ENCODE assay signal across 14 cellular contexts in genomic region chr3:10600159-10601125, GRCh38.
A peak's percentile ranks its signal among the peaks of the same experiment; 100 is the strongest.
DNase-seq lines count a peak whose midpoint lies in the region.
"Had no signal": no experiment of that assay in that cellular context is flagged by ENCODE, and none has a peak within 500 bp of the region (broad histone marks: within the 10 kb centered on the region; RNA-seq: fewer than 3 reads in every experiment).

No MANE protein-coding gene starts in this region.

- H3K36me3 ChIP-seq in H7 (replicated peaks; ENCODE audit: control insufficient read depth, insufficient read depth, low read length), result no peaks in the 10 kb centered on the region
- H3K36me3 ChIP-seq: BLaER1 treated with 17β-estradiol and CSF1 and Interleukin-3, amounts not matched to agents 10 nM and 100 nM; tibial nerve had no signal

- intact Hi-C loops in posterior cingulate gyrus (cut with DNase I), result no loop called here

- no peaks in the 10 kb centered on the region for H3K27me3 ChIP-seq in H7 (ENCODE audit: control insufficient read depth, insufficient read depth, low read length)
- H3K27me3 ChIP-seq: BLaER1 treated with 17β-estradiol and CSF1 and Interleukin-3, amounts not matched to agents 10 nM and 100 nM; tibial nerve had no signal

- no peak overlapping the region for H3K4me3 ChIP-seq in H7 (ENCODE audit: insufficient read depth, low read depth, low read length)
- H3K4me3 ChIP-seq: BLaER1 treated with 17β-estradiol and CSF1 and Interleukin-3, amounts not matched to agents 10 nM and 100 nM; tibial nerve had no signal

- in situ Hi-C loops in SK-MEL-5 (cut with HindIII; ENCODE audit: low pct_unique_long_range_greater_than_20kb, low sequenced_read_pairs), result no loop called here

- DNase-seq in H7, result peak; percentile 61
- peak; percentile 58 for DNase-seq in SK-MEL-5 (ENCODE audit: low read depth, low spot score)
- DNase-seq in foreskin melanocyte, result peak; percentile 16
- DNase-seq in posterior cingulate gyrus, result peak in 6 of 10 donors; percentile 28 to 87 (median 40)
- no peak for DNase-seq in A172 (ENCODE audit: low spot score)
- DNase-seq in ecto neural progenitor cell (ENCODE audit: low spot score), result no peak
- no peak for DNase-seq in cerebellum (ENCODE audit: low spot score)
- DNase-seq: DND-41; foreskin keratinocyte; NCI-H774; stimulated activated CD4-positive, alpha-beta T cell treated with anti-CD3 and anti-CD28 coated beads, Interleukin-4, amount 100 ng/mL, for 4 hours; T-helper 9 cell had no signal

Comparison
In these comparisons a context has a peak if more than half of its experiments do, and no peak if none do; other contexts are left out.
1. DNase-seq: peak in H7 (single experiment), SK-MEL-5 (single experiment), foreskin melanocyte (single experiment) and posterior cingulate gyrus (6 of 10); none in A172 (single experiment), ecto neural progenitor cell (single experiment) and cerebellum (single experiment).